ENCODE assay signal across 1 cellular context in the genomic region with DNA sequence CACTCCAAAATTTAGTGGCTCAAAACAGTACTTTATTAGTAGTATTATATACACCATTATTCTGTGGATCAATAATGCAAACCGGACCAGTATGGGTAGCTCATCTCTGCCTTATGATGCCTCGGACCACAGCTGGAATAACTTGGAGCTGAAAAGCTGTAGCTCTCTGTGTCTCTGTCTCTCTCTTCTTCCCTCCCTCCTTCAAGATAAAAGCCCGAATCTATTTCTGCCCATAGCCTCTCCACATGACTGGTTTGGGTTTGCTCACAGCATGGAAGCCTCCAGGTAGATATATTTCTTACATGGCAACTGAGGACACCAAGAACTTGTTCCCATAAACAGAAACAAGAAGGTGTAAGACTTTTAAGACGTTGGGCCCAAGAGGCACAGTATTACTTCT.
TF ChIP-seq lines count a peak whose summit lies in the region.

No MANE protein-coding gene starts in this region.

TF ChIP-seq in H1, 55 proteins besides CTCF, POLR2A, EP300 and RAD21:
- TF ChIP-seq CBX5 (IDR thresholded peaks at IDR 0.05; ENCODE audit: low read depth, low read length) (no peak), TEAD4 (IDR thresholded peaks at IDR 0.05; ENCODE audit: low read depth, low read length) (no peak), YY1 (IDR thresholded peaks at IDR 0.05; ENCODE audit: low read depth, low read length) (no peak), SIN3A (conservative IDR thresholded peaks at IDR 0.05 in 1 of 2, IDR thresholded peaks at IDR 0.05 in 1 of 2; ENCODE audit: low read depth in 1 of 2, low read length in 2 of 2) (no peak), FOSL1 (IDR thresholded peaks at IDR 0.05; ENCODE audit: insufficient read depth, low read depth, low read length) (no peak), SP4 (IDR thresholded peaks at IDR 0.05; ENCODE audit: low read length) (no peak), RBBP5 (IDR thresholded peaks at IDR 0.05; ENCODE audit: borderline replicate concordance, low read depth, low read length) (no peak), BACH1 (IDR thresholded peaks at IDR 0.05; ENCODE audit: low read length) (no peak), SP2 (IDR thresholded peaks at IDR 0.05; ENCODE audit: low read length) (no peak), KDM1A (IDR thresholded peaks at IDR 0.05; ENCODE audit: borderline replicate concordance, low read length) (no peak), CTBP2 (IDR thresholded peaks at IDR 0.05; ENCODE audit: borderline replicate concordance, insufficient read depth, insufficient read length, low read length) (no peak), SAP30 (IDR thresholded peaks at IDR 0.05; ENCODE audit: insufficient read depth, insufficient replicate concordance, low read length) (no peak)
